In the genomic region with DNA sequence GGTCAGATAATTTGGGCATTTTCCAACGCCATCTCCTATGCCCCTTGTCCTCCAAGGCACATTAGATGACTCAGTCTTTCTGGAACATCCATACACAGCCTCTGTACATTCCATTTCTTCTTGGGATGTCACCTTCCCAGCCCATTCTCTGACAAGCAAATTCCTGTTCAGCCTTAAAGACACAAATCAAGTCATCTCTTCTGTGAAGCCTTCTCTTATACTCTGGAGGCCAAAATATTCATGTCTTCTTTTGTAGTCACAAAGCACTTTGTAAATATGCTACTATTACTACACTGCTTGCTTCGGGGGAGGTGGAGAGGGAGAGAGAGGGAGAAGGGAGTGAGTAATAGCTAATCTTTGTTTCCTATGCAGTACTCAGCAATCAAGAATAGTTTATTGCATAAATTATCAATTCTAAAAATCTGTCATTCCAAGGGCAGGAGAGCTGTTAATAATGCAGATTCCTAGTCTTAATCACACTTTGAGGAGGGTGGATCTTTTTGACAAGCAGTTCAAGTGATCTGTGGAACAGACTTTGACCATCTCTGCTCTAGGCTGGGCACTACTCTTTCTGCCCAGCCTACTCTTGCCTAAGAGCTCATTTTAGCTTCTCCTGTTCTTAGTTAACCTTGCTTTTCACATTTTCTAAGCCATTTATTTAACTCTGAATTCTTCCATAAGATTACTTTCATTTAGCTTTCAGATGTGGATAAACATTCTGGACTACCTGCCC, we compare ENCODE assay signal across 16 cellular contexts. TPM values are rescaled to one million over a fixed set of nuclear protein-coding genes. Genes with fewer than 3 reads are reported as not detected.
DNase-seq lines count a peak whose midpoint lies in the region; ATAC-seq, FAIRE-seq and TF ChIP-seq lines count a peak whose summit lies in the region.
"Had no signal": no experiment of that assay in that cellular context is flagged by ENCODE, and none has a peak within 500 bp of the region (broad histone marks: within the 10 kb centered on the region; RNA-seq: fewer than 3 reads in every experiment).

No MANE protein-coding gene starts in this region.

- H3K36me3 ChIP-seq in bronchial epithelial cell (ENCODE audit: control insufficient read depth, insufficient read depth, low read length): no peaks in the 10 kb centered on the region
- H3K36me3 ChIP-seq in kidney epithelial cell (ENCODE audit: control insufficient read depth, insufficient read depth, low read length): no peaks in the 10 kb centered on the region

- peaks cover 2% of the 10 kb centered on the region for H3K27me3 ChIP-seq in bronchial epithelial cell (ENCODE audit: control insufficient read depth, insufficient read depth, low read length)
- no peaks in the 10 kb centered on the region for H3K27me3 ChIP-seq in kidney epithelial cell (ENCODE audit: control insufficient read depth, insufficient read depth, low read length)

- H3K4me3 ChIP-seq in bronchial epithelial cell (ENCODE audit: low read depth, low read length) (no peak overlapping the region), kidney epithelial cell (ENCODE audit: low read depth, low read length) (no peak overlapping the region)
- H3K4me3 ChIP-seq: lung had no signal

- DNase-seq in AG08395 (ENCODE audit: low spot score): peak; percentile 19
- DNase-seq in HT1080 (ENCODE audit: low read depth): peak; percentile 52
- DNase-seq in bronchial epithelial cell (ENCODE audit: low read depth): peak; percentile 39
- DNase-seq in kidney epithelial cell (ENCODE audit: low read depth): peak; percentile 4
- no peak for DNase-seq in NCI-H748 treated with DMSO at 0.1 percent for 48 hours (lab: John Stamatoyannopoulos, UW)
- DNase-seq in activated T-helper 2 cell treated with anti-CD3 and anti-CD28 coated beads, Interferon-gamma antibody, Interleukin-2, Interleukin-4, amounts not matched to agents 10 μg/mL and 5 μg/mL and 100 μg/mL, durations not matched to agents 14 hours and 24 hours and 36 hours (ENCODE audit: low spot score): no peak
- DNase-seq: activated CD4-positive, alpha-beta T cell treated with anti-CD3 and anti-CD28 coated beads for 48 hours; activated naive CD8-positive, alpha-beta T cell treated with anti-CD3 and anti-CD28 coated beads for 36 hours; hypothalamus; NCI-H1092; SIG-M5; T-helper 9 cell had no signal

- ATAC-seq in GM19463 (IDR thresholded peaks at IDR 0.05; ENCODE audit: unreplicated experiment): no peak
- no peak for ATAC-seq in HG02852 (IDR thresholded peaks at IDR 0.05; ENCODE audit: unreplicated experiment)

- no peak overlapping the region for H3K27ac Mint-ChIP-seq in activated T-helper 2 cell treated with anti-CD3 and anti-CD28 coated beads, Interferon-gamma antibody, Interleukin-2, Interleukin-4, amounts not matched to agents 10 μg/mL and 5 μg/mL and 100 μg/mL, durations not matched to agents 14 hours and 24 hours and 36 hours
- H3K27ac Mint-ChIP-seq: activated naive CD8-positive, alpha-beta T cell treated with anti-CD3 and anti-CD28 coated beads for 36 hours; nephron had no signal

- no peak for TF ChIP-seq CTCF in bronchial epithelial cell (IDR thresholded peaks at IDR 0.05; ENCODE audit: insufficient read depth, low read length, severe bottlenecking)
- no peak for TF ChIP-seq CTCF in kidney epithelial cell (IDR thresholded peaks at IDR 0.05; ENCODE audit: insufficient read depth, low read length, poor library complexity, severe bottlenecking)

- H3K4me3 Mint-ChIP-seq in activated T-helper 2 cell treated with anti-CD3 and anti-CD28 coated beads, Interferon-gamma antibody, Interleukin-2, Interleukin-4, amounts not matched to agents 10 μg/mL and 5 μg/mL and 100 μg/mL, durations not matched to agents 14 hours and 24 hours and 36 hours (ENCODE audit: low read depth): no peak overlapping the region
- H3K4me3 Mint-ChIP-seq: activated naive CD8-positive, alpha-beta T cell treated with anti-CD3 and anti-CD28 coated beads for 36 hours; nephron had no signal

- H3K9me3 Mint-ChIP-seq in activated T-helper 2 cell treated with anti-CD3 and anti-CD28 coated beads, Interferon-gamma antibody, Interleukin-2, Interleukin-4, amounts not matched to agents 10 μg/mL and 5 μg/mL and 100 μg/mL, durations not matched to agents 14 hours and 24 hours and 36 hours: no peaks in the 10 kb centered on the region

- intact Hi-C loops in activated T-helper 2 cell treated with anti-CD3 and anti-CD28 coated beads, Interferon-gamma antibody, Interleukin-2, Interleukin-4, amounts not matched to agents 10 μg/mL and 5 μg/mL and 100 μg/mL, durations not matched to agents 14 hours and 24 hours and 36 hours (cut with micrococcal nuclease): no loop called here

- no peaks in the 10 kb centered on the region for H3K36me3 Mint-ChIP-seq in activated T-helper 2 cell treated with anti-CD3 and anti-CD28 coated beads, Interferon-gamma antibody, Interleukin-2, Interleukin-4, amounts not matched to agents 10 μg/mL and 5 μg/mL and 100 μg/mL, durations not matched to agents 14 hours and 24 hours and 36 hours (ENCODE audit: low read depth)

- no peaks in the 10 kb centered on the region for H3K27me3 Mint-ChIP-seq in activated T-helper 2 cell treated with anti-CD3 and anti-CD28 coated beads, Interferon-gamma antibody, Interleukin-2, Interleukin-4, amounts not matched to agents 10 μg/mL and 5 μg/mL and 100 μg/mL, durations not matched to agents 14 hours and 24 hours and 36 hours (ENCODE audit: low read depth)
- H3K27me3 Mint-ChIP-seq: activated naive CD8-positive, alpha-beta T cell treated with anti-CD3 and anti-CD28 coated beads for 36 hours had no signal

- no peaks in the 10 kb centered on the region for H3K4me1 Mint-ChIP-seq in activated T-helper 2 cell treated with anti-CD3 and anti-CD28 coated beads, Interferon-gamma antibody, Interleukin-2, Interleukin-4, amounts not matched to agents 10 μg/mL and 5 μg/mL and 100 μg/mL, durations not matched to agents 14 hours and 24 hours and 36 hours (ENCODE audit: low read depth)
- H3K4me1 Mint-ChIP-seq: activated naive CD8-positive, alpha-beta T cell treated with anti-CD3 and anti-CD28 coated beads for 36 hours; nephron had no signal

- no peak for FAIRE-seq in bronchial epithelial cell (lab: Jason Lieb, UNC)

RNA-seq across cellular contexts. Expression of a gene that starts 27.9 kb away (rescaled TPM):
- 1.6 TPM in 2 replicates for total RNA-seq in HT1080 (2014; rRNA removed; shearing (Covaris generic))
- 0.97 and 1.1 TPM in 2 replicates for polyA plus RNA-seq in HT1080 (2015; cell fraction: cytosol; rRNA removed)
- polyA plus RNA-seq in HT1080 (2015; cell fraction: nucleus; rRNA removed): 0.54 and 0.67 TPM in 2 replicates
- total RNA-seq in bronchial epithelial cell (0.26 and 0.79 TPM in 2 replicates), kidney epithelial cell (1.1 and 1.6 TPM in 2 replicates)
- total RNA-seq in activated T-helper 2 cell treated with anti-CD3 and anti-CD28 coated beads, Interferon-gamma antibody, Interleukin-2, Interleukin-4, amounts not matched to agents 10 μg/mL and 5 μg/mL and 100 μg/mL, durations not matched to agents 14 hours and 24 hours and 36 hours: 0.37 and 0.55 TPM in 2 replicates

Comparison
In these comparisons a context has a peak if more than half of its experiments do, and no peak if none do; other contexts are left out.
1. DNase-seq: peak in AG08395 (single experiment), HT1080 (single experiment), bronchial epithelial cell (single experiment) and kidney epithelial cell (single experiment); none in NCI-H748 treated with DMSO at 0.1 percent for 48 hours (single experiment) and activated T-helper 2 cell treated with anti-CD3 and anti-CD28 coated beads, Interferon-gamma antibody, Interleukin-2, Interleukin-4, amounts not matched to agents 10 μg/mL and 5 μg/mL and 100 μg/mL, durations not matched to agents 14 hours and 24 hours and 36 hours (single experiment).